In the genomic region with DNA sequence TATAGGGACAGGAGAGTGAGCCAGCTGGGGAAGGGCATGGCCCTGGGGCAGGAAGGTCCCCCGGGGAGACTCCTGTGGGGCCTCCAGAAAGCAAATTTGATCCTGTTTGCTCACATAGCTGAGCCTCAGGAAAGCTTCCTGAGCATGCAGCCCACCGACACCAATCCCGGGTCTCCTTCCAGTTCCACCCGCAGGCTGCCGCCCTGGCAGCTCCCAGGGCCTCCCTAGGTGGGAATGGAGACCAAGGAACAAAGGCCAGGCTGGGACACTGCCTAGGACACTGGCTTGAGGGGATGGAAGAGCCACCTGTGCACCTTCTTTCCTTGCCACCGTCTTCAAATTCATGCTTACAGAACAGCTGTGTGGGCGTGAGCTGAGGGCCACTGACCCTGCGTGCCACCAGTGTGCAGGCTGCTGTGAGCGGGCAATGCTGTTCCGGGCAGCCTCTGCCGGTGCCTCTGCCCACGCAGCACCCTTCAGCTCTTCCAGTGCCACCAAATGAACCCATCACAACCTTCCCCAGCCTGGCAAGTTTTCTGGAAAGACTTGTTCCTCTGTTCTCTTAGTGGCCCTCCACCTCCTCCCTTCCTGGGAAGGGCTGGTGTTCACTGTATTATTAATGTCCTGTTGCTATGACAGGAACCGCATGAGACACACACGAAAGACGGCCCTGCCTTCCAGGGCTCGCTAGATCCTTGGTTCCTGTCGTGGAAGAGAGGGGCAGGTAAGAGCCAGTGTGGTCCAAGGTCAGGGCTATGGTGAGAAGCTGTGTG, we compare ENCODE assay signal across 9 cellular contexts.
DNase-seq lines count a peak whose midpoint lies in the region; ATAC-seq and TF ChIP-seq lines count a peak whose summit lies in the region.
"Had no signal": no experiment of that assay in that cellular context is flagged by ENCODE, and none has a peak within 500 bp of the region (broad histone marks: within the 10 kb centered on the region; RNA-seq: fewer than 3 reads in every experiment).

No MANE protein-coding gene starts in this region.

- H3K9ac ChIP-seq in duodenal mucosa (ENCODE audit: low read depth in 1 of 2, low read length in 2 of 2) (peak overlapping the region in 1 of 2 donors; percentile 8), parathyroid adenoma (no peak overlapping the region)

- H3K4me1 ChIP-seq in duodenal mucosa (ENCODE audit: control insufficient read depth in 1 of 2, insufficient read depth in 2 of 2, low read length in 2 of 2) (peaks cover 49 to 55% of the 10 kb centered on the region in 2 donors), parathyroid adenoma (peaks cover 10% of the 10 kb centered on the region)

- H3K36me3 ChIP-seq in duodenal mucosa (ENCODE audit: control insufficient read depth in 1 of 2, insufficient read depth in 2 of 2, low read length in 2 of 2) = no peaks in the 10 kb centered on the region
- no peaks in the 10 kb centered on the region for H3K36me3 ChIP-seq in parathyroid adenoma (ENCODE audit: control insufficient read depth, insufficient read depth, low read length)

- H3K27me3 ChIP-seq in duodenal mucosa (ENCODE audit: control insufficient read depth in 1 of 2, insufficient read depth in 2 of 2, low read length in 2 of 2) (no peaks in the 10 kb centered on the region), parathyroid adenoma (ENCODE audit: control insufficient read depth, insufficient read depth, low read length) (no peaks in the 10 kb centered on the region)
- H3K27me3 ChIP-seq: MG63 had no signal

- H3K79me2 ChIP-seq in parathyroid adenoma = no peaks in the 10 kb centered on the region

- H3K9me3 ChIP-seq in duodenal mucosa (ENCODE audit: control insufficient read depth in 1 of 2, low read length in 2 of 2) (no peaks in the 10 kb centered on the region), parathyroid adenoma (ENCODE audit: control insufficient read depth, low read length) (no peaks in the 10 kb centered on the region)
- H3K9me3 ChIP-seq: MG63 had no signal

- H3K27ac ChIP-seq in duodenal mucosa (ENCODE audit: low read depth, low read length) = peak overlapping the region; percentile 11
- no peak overlapping the region for H3K27ac ChIP-seq in parathyroid adenoma

- peak; percentile 64 for ATAC-seq in GM18867 (IDR thresholded peaks at IDR 0.05; ENCODE audit: unreplicated experiment)
- ATAC-seq in HG02798 (IDR thresholded peaks at IDR 0.05; ENCODE audit: poor library complexity, unreplicated experiment) = peak; percentile 51
- ATAC-seq in GM21529 (IDR thresholded peaks at IDR 0.05; ENCODE audit: unreplicated experiment) = no peak

- H2AFZ ChIP-seq in parathyroid adenoma = peak overlapping the region; percentile 64

- DNase-seq in NCI-H1694 treated with DMSO at 0.1 percent for 48 hours (lab: John Stamatoyannopoulos, UW) (no peak), RKO (ENCODE audit: low spot score) (no peak), Ammon's horn (ENCODE audit: low spot score) (no peak)
- DNase-seq: MG63 had no signal

- no peak overlapping the region for H3K4me2 ChIP-seq in parathyroid adenoma (ENCODE audit: low read length)

- H3K4me3 ChIP-seq in duodenal mucosa (ENCODE audit: low read depth in 1 of 2, low read length in 2 of 2) (no peak overlapping the region), parathyroid adenoma (ENCODE audit: low read depth, low read length) (no peak overlapping the region)
- H3K4me3 ChIP-seq: MG63 had no signal

- no peak for TF ChIP-seq CTCF in parathyroid adenoma (IDR thresholded peaks at IDR 0.05)
